Comparison of ENCODE assay signal across 1 cellular context in genomic region chr10:12847361-12847975, GRCh38.
TF ChIP-seq lines count a peak whose summit lies in the region.

No MANE protein-coding gene starts in this region.

TF ChIP-seq in H1, 55 proteins besides CTCF, POLR2A, EP300 and RAD21 (continued from another document):
- no peak for TF ChIP-seq ATF2 (IDR thresholded peaks at IDR 0.05; ENCODE audit: low read length)
